35 cellular contexts compared by ENCODE assay signal in genomic region chr16:80296034-80296433, GRCh38.
"Had no signal": no experiment of that assay in that cellular context is flagged by ENCODE, and none has a peak within 500 bp of the region (broad histone marks: within the 10 kb centered on the region; RNA-seq: fewer than 3 reads in every experiment).

No MANE protein-coding gene starts in this region.

- H3K4me3 ChIP-seq: MG63 had no signal

- H3K27me3 ChIP-seq: MG63 had no signal

- H3K36me3 ChIP-seq: MG63 had no signal

- H3K9me3 ChIP-seq: MG63 had no signal

- DNase-seq: Karpas-422, Kasumi-1, MG63, MM.1S, MV-4-11, NCI-H1048, NCI-H1092, NCI-H1092 treated with DMSO at 0.1 percent for 48 hours, NCI-H1105, NCI-H1105 treated with DMSO at 0.1 percent for 48 hours, NCI-H1417, NCI-H1417 treated with DMSO at 0.1 percent for 48 hours, NCI-H1436, NCI-H1436 treated with DMSO at 0.1 percent for 48 hours, NCI-H146, NCI-H1694, NCI-H1694 treated with DMSO at 0.1 percent for 48 hours, NCI-H187, NCI-H187 treated with DMSO at 0.1 percent for 48 hours, NCI-H1930, NCI-H2029, NCI-H2029 treated with DMSO at 0.1 percent for 48 hours, NCI-H2081, NCI-H2081 treated with DMSO at 0.1 percent for 48 hours, NCI-H2107, NCI-H2171, NCI-H2171 treated with DMSO at 0.1 percent for 48 hours, NCI-H2227 treated with DMSO at 0.1 percent for 48 hours, NCI-H226, NCI-H345, NCI-H446, NCI-H446 treated with DMSO at 0.1 percent for 48 hours, NCI-H510A, NCI-H510A treated with DMSO at 0.1 percent for 48 hours, NCI-H524 had no signal
